8 cellular contexts compared by ENCODE assay signal in the genomic region with DNA sequence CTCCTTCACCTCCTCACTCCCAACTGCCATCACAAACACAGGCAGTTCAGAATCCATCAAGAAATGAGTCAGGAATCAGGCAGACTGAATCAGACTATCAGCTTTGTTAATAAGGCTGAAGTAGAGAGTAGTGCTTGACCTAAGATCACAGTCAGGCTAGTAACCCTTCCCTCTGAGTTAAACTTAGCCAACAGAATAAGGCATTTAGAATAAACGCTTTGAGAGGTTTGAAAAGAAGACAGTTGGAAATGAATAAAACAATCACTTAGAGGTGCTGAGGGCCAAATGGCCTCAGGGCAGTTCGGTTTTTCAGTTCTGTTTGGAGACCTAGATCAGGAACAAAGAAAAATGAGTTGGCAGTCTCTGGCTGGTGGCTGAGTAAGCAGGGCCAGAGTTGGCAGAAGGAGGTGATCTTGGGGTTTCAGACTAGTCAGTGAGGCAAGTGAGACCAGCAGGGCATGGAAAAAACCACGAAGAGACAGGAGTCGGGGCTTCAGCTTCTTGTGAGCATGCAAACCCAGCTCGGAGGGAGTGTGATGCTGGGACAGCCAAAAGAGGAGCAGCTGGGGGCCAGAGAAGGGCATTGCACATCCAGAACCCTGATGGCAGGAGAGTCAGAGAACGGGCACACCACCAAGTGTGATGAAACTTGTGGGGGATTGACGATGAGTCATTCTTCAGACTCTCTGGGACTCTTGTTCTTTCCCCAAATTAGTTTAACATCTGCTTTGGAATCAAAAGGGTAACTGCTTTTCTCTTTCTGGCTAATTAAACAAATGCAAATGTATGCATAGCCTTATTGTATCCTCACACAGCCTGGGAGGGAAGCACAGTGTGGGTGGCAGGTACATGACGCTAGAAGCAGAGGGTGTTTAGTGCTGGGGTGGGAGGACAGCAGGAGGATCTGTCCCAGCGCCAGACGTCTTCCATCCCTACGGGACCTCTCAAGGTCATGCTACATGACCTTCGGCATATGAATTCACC. TPM values are rescaled to one million over a fixed set of nuclear protein-coding genes. Genes with fewer than 3 reads are reported as not detected.
DNase-seq lines count a peak whose midpoint lies in the region; ATAC-seq, FAIRE-seq and TF ChIP-seq lines count a peak whose summit lies in the region.

No MANE protein-coding gene starts in this region.

- H3K4me1 ChIP-seq in K562 (replicated peaks in 1 of 2; ENCODE audit: control insufficient read depth in 2 of 2, insufficient read depth in 2 of 2, low read length in 2 of 2) (peaks cover 0 to 11% of the 10 kb centered on the region in 2 experiments; a peak in 2 of 5 replicates), suprapubic skin (peaks cover 38% of the 10 kb centered on the region)

- H3K27ac ChIP-seq in C4-2B (peak overlapping the region; percentile 32), K562 (ENCODE audit: extremely low read depth, low read depth, low read length) (no peak overlapping the region), suprapubic skin (peak overlapping the region; percentile 68)

- no peak overlapping the region for H3K9ac ChIP-seq in K562 (ENCODE audit: insufficient read depth in 1 of 2, low read depth in 2 of 2, low read length in 2 of 2)

- TF ChIP-seq RAD21 in K562 (CRISPR knock-in tag; conservative IDR thresholded peaks at IDR 0.05 in 1 of 2, IDR thresholded peaks at IDR 0.05 in 1 of 2) = no peak

- no peaks in the 10 kb centered on the region for H4K20me1 ChIP-seq in K562 (replicated peaks; ENCODE audit: control insufficient read depth, insufficient read depth, low read length)

- POLR2A ChIA-PET in K562 (lab: Yijun Ruan, JAX) = interaction anchor here (0.6 kb wide), 1 partner anchor 12 kb away, joined by 3 read pairs; no protein-coding TSS in a partner anchor

- H3K4me2 ChIP-seq in K562 (ENCODE audit: insufficient read depth, low read length) = no peak overlapping the region

- H3K4me3 ChIP-seq in K562 (no peak overlapping the region), suprapubic skin (peak overlapping the region; percentile 6)

- no TSS peak for BruUV-seq in K562 (replicated peaks; lab: Mats Ljungman, UMichigan)

- H3K9me1 ChIP-seq in K562 (ENCODE audit: control insufficient read depth, insufficient read depth, low read length) = no peaks in the 10 kb centered on the region

- H3K79me2 ChIP-seq in K562 (ENCODE audit: control insufficient read depth, insufficient read depth, low read length) = no peaks in the 10 kb centered on the region

- in situ Hi-C loops in K562 (cut with MboI) = no loop called here

- TF ChIP-seq POLR2A in K562 (conservative IDR thresholded peaks at IDR 0.05) (no peak), suprapubic skin (IDR thresholded peaks at IDR 0.05) (no peak)

- H3K27me3 ChIP-seq in K562 (ENCODE audit: control insufficient read depth in 2 of 2, insufficient read depth in 2 of 2, low read length in 2 of 2) = no peaks in the 10 kb centered on the region
- H3K27me3 ChIP-seq in suprapubic skin = no peaks in the 10 kb centered on the region

- FAIRE-seq in K562 (lab: Jason Lieb, UNC) (no peak), D721Med (lab: Jason Lieb, UNC) (no peak)

- H3K36me3 ChIP-seq in K562 (ENCODE audit: control insufficient read depth, insufficient read depth, low read length) (no peaks in the 10 kb centered on the region), suprapubic skin (no peaks in the 10 kb centered on the region)

- ATAC-seq in GM21360 (IDR thresholded peaks at IDR 0.05; ENCODE audit: unreplicated experiment) (peak; percentile 48), K562 (no peak), HG02884 (IDR thresholded peaks at IDR 0.05; ENCODE audit: unreplicated experiment) (no peak)

- peak; percentile 46 for DNase-seq in NCI-H146 treated with DMSO at 0.1 percent for 48 hours (lab: John Stamatoyannopoulos, UW; ENCODE audit: unreplicated experiment)
- DNase-seq in K562 (ENCODE audit: extremely low read depth in 1 of 4, low spot score in 3 of 4) = no peak
- peak; percentile 79 for DNase-seq in kidney glomerular epithelial cell (lab: John Stamatoyannopoulos, UW)
- peak; percentile 93 to 94 for DNase-seq in suprapubic skin (ENCODE audit: low spot score in 2 of 2)
- DNase-seq in D721Med (ENCODE audit: insufficient read length, low spot score) = no peak

- H3K9me3 ChIP-seq in K562 (replicated peaks; ENCODE audit: control insufficient read depth, insufficient read depth, low read depth, low read length) (no peaks in the 10 kb centered on the region), suprapubic skin (no peaks in the 10 kb centered on the region)

- no peak for TF ChIP-seq EP300 in K562 (IDR thresholded peaks at IDR 0.05; ENCODE audit: low read length)
- TF ChIP-seq EP300 in suprapubic skin (IDR thresholded peaks at IDR 0.05) = no peak

- CTCF ChIA-PET in K562 (lab: Yijun Ruan, JAX; ENCODE audit: low intra/inter-chr PET ratio) = no interaction called here

- H2AFZ ChIP-seq in K562 (ENCODE audit: low read depth, low read length) = no peak overlapping the region

- WGBS in K562 (ENCODE audit: insufficient coverage, low coverage, missing lambda C conversion rate) = 46% methylated on average over 7 of the region's 12 CpGs
- WGBS in suprapubic skin = 18% methylated on average over 12 of the region's 12 CpGs

- TF ChIP-seq CTCF in C4-2B (conservative IDR thresholded peaks at IDR 0.05) = no peak
- no peak for TF ChIP-seq CTCF in K562 (IDR thresholded peaks at IDR 0.05 in 2 of 3, conservative IDR thresholded peaks at IDR 0.05 in 1 of 3; ENCODE audit: insufficient read depth in 2 of 3, low read depth in 1 of 3, low read length in 3 of 3)
- no peak for TF ChIP-seq CTCF in suprapubic skin (IDR thresholded peaks at IDR 0.05)
- no peak for TF ChIP-seq CTCF in D721Med (IDR thresholded peaks at IDR 0.05; ENCODE audit: insufficient read depth, missing control alignments)

- intact Hi-C loops in K562 (cut with micrococcal nuclease) = no loop called here

TF ChIP-seq in K562, 482 proteins besides CTCF, POLR2A, EP300 and RAD21:
- TF ChIP-seq, protein P1, sequence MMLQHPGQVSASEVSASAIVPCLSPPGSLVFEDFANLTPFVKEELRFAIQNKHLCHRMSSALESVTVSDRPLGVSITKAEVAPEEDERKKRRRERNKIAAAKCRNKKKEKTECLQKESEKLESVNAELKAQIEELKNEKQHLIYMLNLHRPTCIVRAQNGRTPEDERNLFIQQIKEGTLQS (IDR thresholded peaks at IDR 0.05) = peak; percentile 49; the same call in 1 of the 2 replicates
- TF ChIP-seq, protein P1 (CRISPR knock-in tag; conservative IDR thresholded peaks at IDR 0.05) = no peak
- TF ChIP-seq TRIM24 (IDR thresholded peaks at IDR 0.05) (no peak), HSF4 (CRISPR knock-in tag; IDR thresholded peaks at IDR 0.05; ENCODE audit: borderline replicate concordance) (no peak)

RNA-seq across cellular contexts. Expression of a gene that starts 54.8 kb away (rescaled TPM):
- 25.1 and 47.5 TPM in 2 replicates for total RNA-seq in K562 (2011; cell fraction: chromatin; rRNA removed; ENCODE audit: low replicate concordance)
- 16.7 and 20.8 TPM in 2 replicates for total RNA-seq in K562 (2011; cell fraction: nucleolus; rRNA removed)
- 24.7 and 52.7 TPM in 2 replicates for total RNA-seq in K562 (2011; cell fraction: nucleoplasm; rRNA removed)
- total RNA-seq in K562 (2014; rRNA removed) = 18.1 and 18.2 TPM in 2 replicates
- 18.1 and 25.5 TPM in 2 replicates for total RNA-seq in K562 (2014; rRNA removed; fragmentation: Illumina TruSeq; extraction: Trizol)
- total RNA-seq in K562 (2015; rRNA removed; fragmentation: Illumina TruSeq; extraction: Trizol) = 19.6 and 20.3 TPM in 2 replicates
- 18.4 and 22.6 TPM in 2 replicates for total RNA-seq in K562 (2021)
- 5.7 and 9.0 TPM in 2 replicates for polyA plus RNA-seq in K562 (2011; rRNA removed)
- polyA plus RNA-seq in K562 (2011; cell fraction: cytosol; rRNA removed) = 4.0 and 5.8 TPM in 2 replicates
- 7.1 and 10.8 TPM in 2 replicates for polyA plus RNA-seq in K562 (2011; cell fraction: nucleus; rRNA removed)
- 9.2 and 12.4 TPM in 2 replicates for polyA plus RNA-seq in K562 (2012)
- polyA plus RNA-seq in K562 (2014; fragmentation: Illumina TruSeq; extraction: Trizol) = 13.9 and 14.7 TPM in 2 replicates
- 1 to 10 TPM; 2.4 to 3.0 TPM for polyA plus RNA-seq in K562 (2014; fragmentation: Nextera tagmentation; extraction: Ambion mirVana)
- 11.5 TPM in 2 replicates for polyA plus RNA-seq in K562 (2014; rRNA removed)
- polyA minus RNA-seq in K562 (2011; rRNA and poly(A)+ RNA removed) = 20.7 and 28.4 TPM in 2 replicates
- polyA minus RNA-seq in K562 (2011; cell fraction: cytosol; rRNA and poly(A)+ RNA removed) = 10.0 and 23.8 TPM in 2 replicates
- 14.8 and 20.9 TPM in 2 replicates for polyA minus RNA-seq in K562 (2011; cell fraction: nucleus; rRNA and poly(A)+ RNA removed)
- 10 to 100 TPM; 12.2 to 18.1 (median 16.4) TPM for total RNA-seq in suprapubic skin

Comparison
In these comparisons a context has a peak if more than half of its experiments do, and no peak if none do; other contexts are left out.
1. DNase-seq: peak in NCI-H146 treated with DMSO at 0.1 percent for 48 hours (single experiment), kidney glomerular epithelial cell (single experiment) and suprapubic skin (2 of 2); none in K562 (0 of 4) and D721Med (single experiment).